In the genomic region with DNA sequence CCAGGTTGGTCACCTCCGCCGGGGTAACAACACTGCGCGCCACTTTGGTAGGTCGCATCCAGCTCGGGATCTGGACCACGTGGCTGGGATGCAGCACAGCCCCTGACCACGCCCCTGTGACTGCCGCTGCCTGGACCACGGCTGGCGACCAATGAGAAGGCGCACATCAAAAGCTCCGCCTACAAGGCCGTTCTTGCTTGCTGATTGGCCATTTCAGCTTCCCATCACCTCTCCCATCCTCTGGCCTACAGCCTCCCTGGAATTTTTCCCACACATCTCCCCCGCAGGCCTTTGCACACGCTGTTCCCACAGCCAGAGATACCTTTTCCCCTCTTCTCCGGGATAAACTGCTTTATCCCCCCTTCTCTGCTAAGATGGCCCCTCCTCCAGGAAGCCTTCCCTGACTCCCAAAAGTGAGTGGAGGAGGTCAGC, we compare ENCODE assay signal across 13 cellular contexts. TPM values are rescaled to one million over a fixed set of nuclear protein-coding genes. Genes with fewer than 3 reads are reported as not detected.
DNase-seq lines count a peak whose midpoint lies in the region; ATAC-seq, FAIRE-seq and TF ChIP-seq lines count a peak whose summit lies in the region.
"Had no signal": no experiment of that assay in that cellular context is flagged by ENCODE, and none has a peak within 500 bp of the region (broad histone marks: within the 10 kb centered on the region; RNA-seq: fewer than 3 reads in every experiment).

No MANE protein-coding gene starts in this region.

- DNase-seq in D341Med (ENCODE audit: low spot score), result peak; percentile 59
- peak; percentile 60 for DNase-seq in brain microvascular endothelial cell
- peak; percentile 34 for DNase-seq in kidney tubule cell (ENCODE audit: low spot score)
- DNase-seq in kidney, result no peak
- DNase-seq in Karpas-422, result no peak
- no peak for DNase-seq in glomerular visceral epithelial cell (ENCODE audit: extremely low spot score)
- DNase-seq: activated CD8-positive, alpha-beta memory T cell treated with anti-CD3 and anti-CD28 coated beads, Interleukin-2, amount 10 ng/mL, durations not matched to agents 7 days and 5 days; mucosa of descending colon; NCI-H2081 had no signal

- H3K9ac ChIP-seq in kidney (ENCODE audit: low read length in 2 of 2), result no peak overlapping the region
- H3K9ac ChIP-seq in Karpas-422 (ENCODE audit: low read length), result no peak overlapping the region

- no peaks in the 10 kb centered on the region for H3K36me3 ChIP-seq in brain microvascular endothelial cell (replicated peaks)
- no peaks in the 10 kb centered on the region for H3K36me3 ChIP-seq in kidney (ENCODE audit: control insufficient read depth in 1 of 2, insufficient read depth in 2 of 2, low read length in 2 of 2)
- H3K36me3 ChIP-seq in Karpas-422 (ENCODE audit: insufficient read depth, low read length), result no peaks in the 10 kb centered on the region
- H3K36me3 ChIP-seq: ascending aorta had no signal

- intact Hi-C loops in kidney (cut with DNase I), result no loop called here

- no peak for FAIRE-seq in kidney (lab: Jason Lieb, UNC)

- in situ Hi-C loops in brain microvascular endothelial cell (cut with HindIII; ENCODE audit: low pct_ligation_motif_present, low sequenced_read_pairs), result no loop called here

- no peak overlapping the region for H2AFZ ChIP-seq in Karpas-422 (ENCODE audit: low read length)

- no peaks in the 10 kb centered on the region for H3K9me2 ChIP-seq in Karpas-422 (replicated peaks; ENCODE audit: insufficient read depth, low read length)

- H3K27ac ChIP-seq in brain microvascular endothelial cell (no peak overlapping the region), kidney (ENCODE audit: low read depth in 2 of 2, low read length in 2 of 2) (no peak overlapping the region), Karpas-422 (ENCODE audit: low read length) (no peak overlapping the region)
- H3K27ac ChIP-seq: ascending aorta, HL-60 had no signal

- no peaks in the 10 kb centered on the region for H3K79me2 ChIP-seq in Karpas-422 (ENCODE audit: low read length)

- H4K20me1 ChIP-seq in Karpas-422 (ENCODE audit: insufficient read depth, low read depth, low read length), result no peaks in the 10 kb centered on the region

- H3K4me2 ChIP-seq in Karpas-422 (ENCODE audit: low read depth, low read length, poor library complexity, severe bottlenecking), result no peak overlapping the region

- TF ChIP-seq CTCF in brain microvascular endothelial cell (IDR thresholded peaks at IDR 0.05; ENCODE audit: low read depth, low read length, missing control alignments) (no peak), kidney (IDR thresholded peaks at IDR 0.05; ENCODE audit: borderline replicate concordance, extremely low read depth, insufficient read depth) (no peak)

- no peaks in the 10 kb centered on the region for H3K27me3 ChIP-seq in brain microvascular endothelial cell (replicated peaks)
- H3K27me3 ChIP-seq in Karpas-422 (ENCODE audit: low read length), result no peaks in the 10 kb centered on the region
- H3K27me3 ChIP-seq: ascending aorta had no signal

- H3K4me1 ChIP-seq in kidney (ENCODE audit: control insufficient read depth in 1 of 2, insufficient read depth in 1 of 2, low read depth in 1 of 2, low read length in 2 of 2), result no peaks in the 10 kb centered on the region
- H3K4me1 ChIP-seq in Karpas-422 (ENCODE audit: low read length), result no peaks in the 10 kb centered on the region
- H3K4me1 ChIP-seq: ascending aorta had no signal

- TF ChIP-seq RAD21 in Ishikawa (IDR thresholded peaks at IDR 0.05; ENCODE audit: low read depth), result no peak

- TF ChIP-seq EP300 in Ishikawa (IDR thresholded peaks at IDR 0.05; ENCODE audit: borderline replicate concordance), result no peak

- ATAC-seq in HG03095 (IDR thresholded peaks at IDR 0.05; ENCODE audit: unreplicated experiment), result no peak
- ATAC-seq: activated CD8-positive, alpha-beta memory T cell treated with anti-CD3 and anti-CD28 coated beads, Interleukin-2, amount 10 ng/mL, durations not matched to agents 7 days and 5 days; mucosa of descending colon had no signal

- H3K9me3 ChIP-seq in kidney (ENCODE audit: control insufficient read depth in 1 of 2, low read length in 2 of 2), result no peaks in the 10 kb centered on the region
- no peaks in the 10 kb centered on the region for H3K9me3 ChIP-seq in Karpas-422 (ENCODE audit: low read length)
- H3K9me3 ChIP-seq: ascending aorta, mucosa of descending colon had no signal

- no peak overlapping the region for H3K4me3 ChIP-seq in brain microvascular endothelial cell (ENCODE audit: low read depth, low read length)
- H3K4me3 ChIP-seq in kidney (ENCODE audit: low read length in 2 of 2), result no peak overlapping the region
- no peak overlapping the region for H3K4me3 ChIP-seq in Karpas-422 (ENCODE audit: low read length)
- H3K4me3 ChIP-seq: ascending aorta, mucosa of descending colon had no signal

TF ChIP-seq in Ishikawa, 13 proteins besides CTCF, POLR2A, EP300 and RAD21:
- TF ChIP-seq, protein P1, sequence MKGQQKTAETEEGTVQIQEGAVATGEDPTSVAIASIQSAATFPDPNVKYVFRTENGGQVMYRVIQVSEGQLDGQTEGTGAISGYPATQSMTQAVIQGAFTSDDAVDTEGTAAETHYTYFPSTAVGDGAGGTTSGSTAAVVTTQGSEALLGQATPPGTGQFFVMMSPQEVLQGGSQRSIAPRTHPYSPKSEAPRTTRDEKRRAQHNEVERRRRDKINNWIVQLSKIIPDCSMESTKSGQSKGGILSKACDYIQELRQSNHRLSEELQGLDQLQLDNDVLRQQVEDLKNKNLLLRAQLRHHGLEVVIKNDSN (IDR thresholded peaks at IDR 0.05), result peak; percentile 84
- TF ChIP-seq CEBPB (IDR thresholded peaks at IDR 0.05) (no peak), ZBTB7A (IDR thresholded peaks at IDR 0.05; ENCODE audit: low read depth) (no peak)
- TF ChIP-seq, protein P2, sequence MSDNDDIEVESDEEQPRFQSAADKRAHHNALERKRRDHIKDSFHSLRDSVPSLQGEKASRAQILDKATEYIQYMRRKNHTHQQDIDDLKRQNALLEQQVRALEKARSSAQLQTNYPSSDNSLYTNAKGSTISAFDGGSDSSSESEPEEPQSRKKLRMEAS (IDR thresholded peaks at IDR 0.05), result peak; percentile 79; the same call in 1 of the 2 replicates

RNA-seq across cellular contexts. Expression of a gene that starts 12.5 kb away (rescaled TPM):
- 56.1 TPM for total RNA-seq in kidney
- polyA plus RNA-seq in kidney (ENCODE audit: insufficient read depth, low read depth, low replicate concordance), result 25.2 TPM
- 22.9 and 34.6 TPM in 2 replicates for total RNA-seq in Karpas-422 (2014; rRNA removed; shearing (Covaris generic); ENCODE audit: low replicate concordance)

RNA-seq across cellular contexts. Expression of a gene that starts 18.6 kb away (rescaled TPM):
- total RNA-seq in kidney, result 2.2 TPM
- 0.06 TPM for polyA plus RNA-seq in kidney (ENCODE audit: insufficient read depth, low read depth, low replicate concordance)
- under 0.01 TPM in 1 of 2 replicates, not detected in the other for total RNA-seq in Karpas-422 (2014; rRNA removed; shearing (Covaris generic); ENCODE audit: low replicate concordance)

RNA-seq across cellular contexts. Expression of a gene that starts 44.5 kb away (rescaled TPM):
- 5.9 TPM for total RNA-seq in kidney
- polyA plus RNA-seq in kidney (ENCODE audit: insufficient read depth, low read depth, low replicate concordance), result 0.52 TPM
- total RNA-seq in Karpas-422 (2014; rRNA removed; shearing (Covaris generic); ENCODE audit: low replicate concordance), result 16.6 and 40.4 TPM in 2 replicates
- total RNA-seq: ascending aorta had no signal

Comparison
In these comparisons a context has a peak if more than half of its experiments do, and no peak if none do; other contexts are left out.
1. DNase-seq: peak in D341Med (single experiment), brain microvascular endothelial cell (single experiment) and kidney tubule cell (single experiment); none in kidney (single experiment), Karpas-422 (single experiment) and glomerular visceral epithelial cell (single experiment).